11 cellular contexts compared by ENCODE assay signal in genomic region chr1:153542956-153543737, GRCh38. TPM values are rescaled to one million over a fixed set of nuclear protein-coding genes. Genes with fewer than 3 reads are reported as not detected.
DNase-seq lines count a peak whose midpoint lies in the region; ATAC-seq and TF ChIP-seq lines count a peak whose summit lies in the region.
"Had no signal": no experiment of that assay in that cellular context is flagged by ENCODE, and none has a peak within 500 bp of the region (broad histone marks: within the 10 kb centered on the region; RNA-seq: fewer than 3 reads in every experiment).

No MANE protein-coding gene starts in this region.

- peak overlapping the region in 9 of 11 experiments; percentile 4 to 79 (median 20); a peak in 8 of 22 replicates for H3K9ac ChIP-seq in BLaER1 treated with 17β-estradiol and CSF1 and Interleukin-3, amounts not matched to agents 10 nM and 100 nM
- H3K9ac ChIP-seq in PC-3 (ENCODE audit: low read length) = no peak overlapping the region

- no peaks in the 10 kb centered on the region for H3K9me3 ChIP-seq in BLaER1 treated with 17β-estradiol and CSF1 and Interleukin-3, amounts not matched to agents 10 nM and 100 nM (replicated peaks in 1 of 11)
- no peaks in the 10 kb centered on the region for H3K9me3 ChIP-seq in PC-3 (ENCODE audit: low read length)
- H3K9me3 ChIP-seq: pancreas had no signal

- BruUV-seq in PC-3 (replicated peaks; lab: Mats Ljungman, UMichigan) = no TSS peak

- H3K4me1 ChIP-seq in BLaER1 treated with 17β-estradiol and CSF1 and Interleukin-3, amounts not matched to agents 10 nM and 100 nM = peaks cover 84 to 98% (median 93%) of the 10 kb centered on the region in 10 experiments
- peaks cover 68% of the 10 kb centered on the region for H3K4me1 ChIP-seq in PC-3 (ENCODE audit: insufficient read depth, low read length)

- no peak for DNase-seq in PC-3
- no peak for DNase-seq in effector memory CD8-positive, alpha-beta T cell
- no peak for DNase-seq in osteocyte (ENCODE audit: extremely low spot score, unreplicated experiment)
- no peak for DNase-seq in endothelial cell (ENCODE audit: low spot score)
- no peak for DNase-seq in NCI-H1436 (lab: John Stamatoyannopoulos, UW)
- no peak for DNase-seq in NCI-H526 (lab: John Stamatoyannopoulos, UW)
- DNase-seq: COR-L47, NCI-H446 had no signal

- intact Hi-C loops in PC-3 (cut with micrococcal nuclease) = no loop called here

- peaks cover 35% of the 10 kb centered on the region for H3K36me3 Mint-ChIP-seq in effector memory CD8-positive, alpha-beta T cell (ENCODE audit: insufficient read depth)
- H3K36me3 Mint-ChIP-seq in osteocyte (ENCODE audit: unreplicated experiment) (no peaks in the 10 kb centered on the region), endothelial cell (ENCODE audit: low read depth, unreplicated experiment) (peaks cover 4% of the 10 kb centered on the region)

- peak overlapping the region; percentile 93 to 94 for H3K27ac Mint-ChIP-seq in effector memory CD8-positive, alpha-beta T cell
- H3K27ac Mint-ChIP-seq in osteocyte (ENCODE audit: unreplicated experiment) (peak overlapping the region; percentile 99), endothelial cell (ENCODE audit: unreplicated experiment) (no peak overlapping the region)

- H3K9me3 Mint-ChIP-seq in effector memory CD8-positive, alpha-beta T cell = no peaks in the 10 kb centered on the region
- H3K9me3 Mint-ChIP-seq in osteocyte (ENCODE audit: unreplicated experiment) = no peaks in the 10 kb centered on the region
- no peaks in the 10 kb centered on the region for H3K9me3 Mint-ChIP-seq in endothelial cell (ENCODE audit: unreplicated experiment)

- peak overlapping the region; percentile 95 to 100 for H3K4me3 Mint-ChIP-seq in effector memory CD8-positive, alpha-beta T cell
- H3K4me3 Mint-ChIP-seq in osteocyte (ENCODE audit: unreplicated experiment) (peak overlapping the region; percentile 53), endothelial cell (ENCODE audit: unreplicated experiment) (no peak overlapping the region)

- H3K27me3 Mint-ChIP-seq in effector memory CD8-positive, alpha-beta T cell = no peaks in the 10 kb centered on the region
- no peaks in the 10 kb centered on the region for H3K27me3 Mint-ChIP-seq in osteocyte (ENCODE audit: unreplicated experiment)
- H3K27me3 Mint-ChIP-seq in endothelial cell (ENCODE audit: unreplicated experiment) = peaks cover 15% of the 10 kb centered on the region

- H3K27ac ChIP-seq in BLaER1 treated with 17β-estradiol and CSF1 and Interleukin-3, amounts not matched to agents 10 nM and 100 nM = peak overlapping the region; percentile 14 to 85 (median 76); a peak in 16 of 22 replicates
- no peak overlapping the region for H3K27ac ChIP-seq in PC-3 (ENCODE audit: low read length)
- H3K27ac ChIP-seq: pancreas had no signal

- peaks cover 0 to 35% (median 0%) of the 10 kb centered on the region in 11 experiments; a peak in 6 of 22 replicates for H4K20me1 ChIP-seq in BLaER1 treated with 17β-estradiol and CSF1 and Interleukin-3, amounts not matched to agents 10 nM and 100 nM
- H4K20me1 ChIP-seq in PC-3 (ENCODE audit: low read length) = no peaks in the 10 kb centered on the region

- H3K36me3 ChIP-seq in BLaER1 treated with 17β-estradiol and CSF1 and Interleukin-3, amounts not matched to agents 10 nM and 100 nM = peaks cover 0 to 25% (median 15%) of the 10 kb centered on the region in 11 experiments; a peak in 13 of 22 replicates
- no peaks in the 10 kb centered on the region for H3K36me3 ChIP-seq in PC-3 (ENCODE audit: low read depth, low read length)
- H3K36me3 ChIP-seq: pancreas had no signal

- TF ChIP-seq CTCF in PC-3 (conservative IDR thresholded peaks at IDR 0.05; ENCODE audit: low read depth, low read length) (no peak), osteocyte (IDR thresholded peaks at IDR 0.05) (no peak), endothelial cell (IDR thresholded peaks at IDR 0.05; ENCODE audit: unreplicated experiment) (no peak)

- peaks cover 19% of the 10 kb centered on the region for H3K79me2 ChIP-seq in PC-3 (ENCODE audit: low read length)

- CTCF ChIA-PET in PC-3 (lab: Charles Lee) = no interaction called here

- H3F3A ChIP-seq in PC-3 (ENCODE audit: low read length, unreplicated experiment) = peaks cover 5% of the 10 kb centered on the region

- peak overlapping the region in 7 of 10 experiments; percentile 54 to 82 (median 69); a peak in 12 of 20 replicates for H3K4me3 ChIP-seq in BLaER1 treated with 17β-estradiol and CSF1 and Interleukin-3, amounts not matched to agents 10 nM and 100 nM
- H3K4me3 ChIP-seq in PC-3 (ENCODE audit: low read length) = no peak overlapping the region
- H3K4me3 ChIP-seq: pancreas had no signal

- POLR2A ChIA-PET in PC-3 (lab: Charles Lee; ENCODE audit: unreplicated experiment) = no interaction called here

- H3K27me3 ChIP-seq in BLaER1 treated with 17β-estradiol and CSF1 and Interleukin-3, amounts not matched to agents 10 nM and 100 nM = no peaks in the 10 kb centered on the region
- no peaks in the 10 kb centered on the region for H3K27me3 ChIP-seq in PC-3 (ENCODE audit: low read length)
- H3K27me3 ChIP-seq: pancreas had no signal

- H3K9me2 ChIP-seq in PC-3 (replicated peaks; ENCODE audit: low read length) = no peaks in the 10 kb centered on the region

- ATAC-seq in PC-3 = no peak
- no peak for ATAC-seq in effector memory CD8-positive, alpha-beta T cell (replicated peaks)
- no peak for ATAC-seq in GM21515 (IDR thresholded peaks at IDR 0.05; ENCODE audit: unreplicated experiment)
- ATAC-seq: pancreas had no signal

- H3K4me2 ChIP-seq in BLaER1 treated with 17β-estradiol and CSF1 and Interleukin-3, amounts not matched to agents 10 nM and 100 nM = peak overlapping the region; percentile 86 to 100 (median 95)
- H3K4me2 ChIP-seq in PC-3 (ENCODE audit: low read length) = 0 out of 2 replicates have a peak overlapping the region, but pooled peaks have one; percentile 73

- H2AFZ ChIP-seq in PC-3 (ENCODE audit: low read length) = no peak overlapping the region

- H3K4me1 Mint-ChIP-seq in effector memory CD8-positive, alpha-beta T cell (ENCODE audit: low read depth in 2 of 2) = peaks cover 66 to 74% of the 10 kb centered on the region in 2 donors
- H3K4me1 Mint-ChIP-seq in osteocyte (ENCODE audit: unreplicated experiment) (peaks cover 95% of the 10 kb centered on the region), endothelial cell (ENCODE audit: unreplicated experiment) (peaks cover 22% of the 10 kb centered on the region)

RNA-seq across cellular contexts. Expression of gene S100A5, which starts 2.4 kb away (rescaled TPM):
- total RNA-seq in PC-3 (2014; rRNA removed) (2.5 and 6.3 TPM in 2 replicates), osteocyte (1.0 TPM in 1 of 2 replicates, not detected in the other), endothelial cell (ENCODE audit: unreplicated experiment) (not detected)
- total RNA-seq: pancreas had no signal

RNA-seq across cellular contexts. Expression of gene S100A4, which starts 2.5 kb away (rescaled TPM):
- 32.2 and 55.8 TPM in 2 replicates for total RNA-seq in PC-3 (2014; rRNA removed)
- total RNA-seq in osteocyte = 337 and 353 TPM in 2 replicates
- total RNA-seq in endothelial cell (ENCODE audit: unreplicated experiment) = 2.8 TPM

RNA-seq across cellular contexts. Expression of gene S100A3, which starts 5.9 kb away (rescaled TPM):
- 4.6 and 7.9 TPM in 2 replicates for total RNA-seq in PC-3 (2014; rRNA removed)
- total RNA-seq in osteocyte = 5.7 and 7.5 TPM in 2 replicates
- not detected for total RNA-seq in endothelial cell (ENCODE audit: unreplicated experiment)

RNA-seq across cellular contexts. Expression of gene S100A6, which starts 7.4 kb away (rescaled TPM):
- total RNA-seq in PC-3 (2014; rRNA removed) (1,818 and 2,572 TPM in 2 replicates), osteocyte (0.99 and 1.1 TPM in 2 replicates), endothelial cell (ENCODE audit: unreplicated experiment) (11.9 TPM)

RNA-seq across cellular contexts. Expression of gene S100A2, which starts 22.5 kb away (rescaled TPM):
- 358 and 373 TPM in 2 replicates for total RNA-seq in PC-3 (2014; rRNA removed)
- total RNA-seq in osteocyte = 8.9 and 11.7 TPM in 2 replicates
- total RNA-seq in endothelial cell (ENCODE audit: unreplicated experiment) = not detected
